In genomic region chr2:46925444-46926351, GRCh38 we compare ENCODE assay signal across 19 cellular contexts.
"Had no signal": no experiment of that assay in that cellular context is flagged by ENCODE, and none has a peak within 500 bp of the region (broad histone marks: within the 10 kb centered on the region; RNA-seq: fewer than 3 reads in every experiment).

No MANE protein-coding gene starts in this region.

- H3K27me3 Mint-ChIP-seq: activated CD4-positive, alpha-beta memory T cell treated with anti-CD3 and anti-CD28 coated beads for 36 hours; activated CD8-positive, alpha-beta memory T cell treated with anti-CD3 and anti-CD28 coated beads, Interleukin-2, amount 10 ng/mL, durations not matched to agents 7 days and 5 days; activated naive CD8-positive, alpha-beta T cell treated with anti-CD3 and anti-CD28 coated beads, Interleukin-2, amount 50 U/mL, for 24 hours; naive thymus-derived CD4-positive, alpha-beta T cell had no signal

- H3K4me1 Mint-ChIP-seq: endodermal cell had no signal

- FAIRE-seq: pancreas, urothelium cell line had no signal

- ATAC-seq: activated CD8-positive, alpha-beta memory T cell treated with anti-CD3 and anti-CD28 coated beads, Interleukin-2, amount 10 ng/mL, durations not matched to agents 7 days and 5 days; activated naive CD8-positive, alpha-beta T cell treated with anti-CD3 and anti-CD28 coated beads, Interleukin-2, amount 50 U/mL, for 24 hours; naive thymus-derived CD4-positive, alpha-beta T cell; pancreas; stimulated activated effector memory CD8-positive, alpha-beta T cell treated with anti-CD3 and anti-CD28 coated beads, Interleukin-12 subunit alpha, Interleukin-12 subunit beta, amount 100 ng/mL, for 72 hours had no signal

- H3K27me3 ChIP-seq: ascending aorta, cardiac muscle cell, pancreas had no signal

- DNase-seq: activated CD4-positive, alpha-beta memory T cell treated with anti-CD3 and anti-CD28 coated beads for 36 hours; activated CD8-positive, alpha-beta memory T cell treated with anti-CD3 and anti-CD28 coated beads, Interleukin-2, amount 10 ng/mL, durations not matched to agents 7 days and 5 days; activated naive CD4-positive, alpha-beta T cell treated with anti-CD3 and anti-CD28 coated beads for 36 hours; activated naive CD8-positive, alpha-beta T cell treated with anti-CD3 and anti-CD28 coated beads, Interleukin-2, amount 50 U/mL, for 24 hours; activated T-cell treated with anti-CD3 and anti-CD28 coated beads, Interleukin-2, amount 50 U/mL, for 1 hour; endodermal cell; foreskin fibroblast; glutamatergic neuron; naive thymus-derived CD4-positive, alpha-beta T cell; pancreas; retina; T-helper 1 cell had no signal

- H3K27ac ChIP-seq: ascending aorta, cardiac muscle cell, pancreas, VCaP had no signal

- H3K4me3 Mint-ChIP-seq: activated CD4-positive, alpha-beta memory T cell treated with anti-CD3 and anti-CD28 coated beads for 36 hours; activated CD8-positive, alpha-beta memory T cell treated with anti-CD3 and anti-CD28 coated beads, Interleukin-2, amount 10 ng/mL, durations not matched to agents 7 days and 5 days; activated naive CD4-positive, alpha-beta T cell treated with anti-CD3 and anti-CD28 coated beads for 36 hours; activated naive CD8-positive, alpha-beta T cell treated with anti-CD3 and anti-CD28 coated beads, Interleukin-2, amount 50 U/mL, for 24 hours; endodermal cell; naive thymus-derived CD4-positive, alpha-beta T cell; stimulated activated effector memory CD8-positive, alpha-beta T cell treated with anti-CD3 and anti-CD28 coated beads, Interleukin-12 subunit alpha, Interleukin-12 subunit beta, amount 100 ng/mL, for 72 hours had no signal

- H3K9me3 ChIP-seq: pancreas had no signal

- H3K4me1 ChIP-seq: ascending aorta, pancreas had no signal

- H3K36me3 ChIP-seq: ascending aorta, cardiac muscle cell, pancreas had no signal

- H3K4me3 ChIP-seq: ascending aorta, cardiac muscle cell, lung, pancreas had no signal

- H3K27ac Mint-ChIP-seq: activated CD4-positive, alpha-beta memory T cell treated with anti-CD3 and anti-CD28 coated beads for 36 hours; activated CD8-positive, alpha-beta memory T cell treated with anti-CD3 and anti-CD28 coated beads, Interleukin-2, amount 10 ng/mL, durations not matched to agents 7 days and 5 days; activated naive CD4-positive, alpha-beta T cell treated with anti-CD3 and anti-CD28 coated beads for 36 hours; activated naive CD8-positive, alpha-beta T cell treated with anti-CD3 and anti-CD28 coated beads, Interleukin-2, amount 50 U/mL, for 24 hours; activated T-helper 2 cell treated with anti-CD3 and anti-CD28 coated beads, Interferon-gamma antibody, Interleukin-2, Interleukin-4, amounts not matched to agents 10 μg/mL and 5 μg/mL and 100 μg/mL, durations not matched to agents 14 hours and 24 hours and 36 hours; endodermal cell; stimulated activated effector memory CD8-positive, alpha-beta T cell treated with anti-CD3 and anti-CD28 coated beads, Interleukin-12 subunit alpha, Interleukin-12 subunit beta, amount 100 ng/mL, for 72 hours had no signal

- H3K36me3 Mint-ChIP-seq: stimulated activated effector memory CD8-positive, alpha-beta T cell treated with anti-CD3 and anti-CD28 coated beads, Interleukin-12 subunit alpha, Interleukin-12 subunit beta, amount 100 ng/mL, for 72 hours had no signal
